In the genomic region with DNA sequence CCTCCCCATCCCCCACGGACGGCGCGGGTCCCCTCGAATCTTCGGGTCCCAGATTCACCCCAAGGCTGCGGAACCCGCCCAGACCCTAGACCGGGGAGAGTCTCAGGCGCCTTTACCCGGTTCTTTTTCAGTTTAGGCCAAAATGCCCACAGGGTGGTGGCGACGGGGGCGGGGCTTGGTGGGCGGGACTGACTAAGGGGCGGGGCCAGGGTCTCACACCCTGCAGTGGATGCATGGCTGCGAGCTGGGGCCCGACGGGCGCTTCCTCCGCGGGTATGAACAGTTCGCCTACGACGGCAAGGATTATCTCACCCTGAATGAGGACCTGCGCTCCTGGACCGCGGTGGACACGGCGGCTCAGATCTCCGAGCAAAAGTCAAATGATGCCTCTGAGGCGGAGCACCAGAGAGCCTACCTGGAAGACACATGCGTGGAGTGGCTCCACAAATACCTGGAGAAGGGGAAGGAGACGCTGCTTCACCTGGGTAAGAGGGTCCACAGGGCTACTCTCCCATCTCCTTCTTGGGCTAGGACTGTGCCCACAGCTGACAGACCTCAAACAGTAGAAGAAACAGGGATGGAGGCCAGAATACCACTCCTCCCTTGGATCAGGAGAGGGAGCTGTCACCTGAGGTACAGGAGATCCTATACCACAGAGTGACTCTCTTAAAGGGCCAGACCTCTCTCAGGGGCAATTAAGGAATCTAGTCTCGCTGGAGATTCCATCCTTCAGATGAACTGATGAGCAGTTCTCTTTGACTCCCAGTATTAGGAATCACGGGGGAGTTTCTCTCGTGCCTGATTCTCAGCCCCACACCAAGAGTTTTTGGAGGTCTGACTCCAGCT, we compare ENCODE assay signal across 8 cellular contexts. TPM values are rescaled to one million over a fixed set of nuclear protein-coding genes. Genes with fewer than 3 reads are reported as not detected.
A peak's percentile ranks its signal among the peaks of the same experiment; 100 is the strongest.
DNase-seq lines count a peak whose midpoint lies in the region; ATAC-seq and TF ChIP-seq lines count a peak whose summit lies in the region.

No MANE protein-coding gene starts in this region.

- intact Hi-C loops in esophagus squamous epithelium (cut with DNase I) = no loop called here
- intact Hi-C loops in natural killer cell (cut with micrococcal nuclease) = no loop called here

- H3K9me3 Mint-ChIP-seq in natural killer cell = no peaks in the 10 kb centered on the region

- H3K27me3 Mint-ChIP-seq in natural killer cell (ENCODE audit: low read depth in 2 of 2) = no peaks in the 10 kb centered on the region

- H4K20me1 ChIP-seq in OCI-LY1 (ENCODE audit: insufficient read depth, low read length) = no peaks in the 10 kb centered on the region

- H3F3A ChIP-seq in OCI-LY1 (ENCODE audit: insufficient read depth, low read length) = no peaks in the 10 kb centered on the region

- H3K27ac Mint-ChIP-seq in natural killer cell = peak overlapping the region; percentile 96 to 97

- WGBS in esophagus squamous epithelium, 2 donors = 13 to 63% methylated on average over 3 to 10 of the region's 37 CpGs

- H3K4me1 ChIP-seq in OCI-LY1 (ENCODE audit: insufficient read depth, low read length, severe bottlenecking) (peaks cover 17% of the 10 kb centered on the region), esophagus squamous epithelium (peaks cover 25 to 59% (median 37%) of the 10 kb centered on the region in 3 donors)

- H3K27ac ChIP-seq in OCI-LY1 (ENCODE audit: low read depth, low read length, poor library complexity, severe bottlenecking) (no peak overlapping the region), esophagus squamous epithelium (peak overlapping the region; percentile 95 to 100 (median 98))

- TF ChIP-seq CTCF in OCI-LY1 (IDR thresholded peaks at IDR 0.05; ENCODE audit: low read length) (peak; percentile 11; the same call in 1 of the 2 replicates), esophagus squamous epithelium (IDR thresholded peaks at IDR 0.05) (peak in 1 of 6 experiments; percentile 3), natural killer cell (IDR thresholded peaks at IDR 0.05) (no peak)

- no peak for TF ChIP-seq POLR2A in esophagus squamous epithelium (IDR thresholded peaks at IDR 0.05)

- H3K79me2 ChIP-seq in OCI-LY1 (ENCODE audit: insufficient read depth, low read length) = no peaks in the 10 kb centered on the region

- H3K9me2 ChIP-seq in OCI-LY1 (ENCODE audit: low read depth, low read length) = no peaks in the 10 kb centered on the region

- H3K4me3 ChIP-seq in OCI-LY1 (ENCODE audit: low read depth, low read length, poor library complexity, severe bottlenecking) = peak overlapping the region; percentile 61
- H3K4me3 ChIP-seq in esophagus squamous epithelium = peak overlapping the region; percentile 76 to 100 (median 88)

- DNase-seq in D341Med (ENCODE audit: low spot score) (peak; percentile 54), esophagus squamous epithelium (lab: John Stamatoyannopoulos, UW) (peak; percentile 48), natural killer cell (peak; percentile 71)
- peak; percentile 88 to 89 for DNase-seq in activated T-cell treated with anti-CD3 and anti-CD28 coated beads, Interleukin-2, amount 50 U/mL, for 48 hours
- peak; percentile 87 for DNase-seq in stimulated activated naive CD8-positive, alpha-beta T cell treated with anti-CD3 and anti-CD28 coated beads, Interleukin-15, Interleukin-2, amounts not matched to agents 100 U/mL and 50 U/mL, for 24 hours

- H3K4me3 Mint-ChIP-seq in natural killer cell = peak overlapping the region; percentile 97

- H3K4me1 Mint-ChIP-seq in natural killer cell = peaks cover 56 to 66% of the 10 kb centered on the region in 2 donors

- no peak overlapping the region for H2AFZ ChIP-seq in OCI-LY1 (ENCODE audit: low read length)

- peak overlapping the region; percentile 84 for H3K4me2 ChIP-seq in OCI-LY1 (ENCODE audit: low read length)

- no peaks in the 10 kb centered on the region for H3K9me3 ChIP-seq in OCI-LY1 (ENCODE audit: low read length)
- H3K9me3 ChIP-seq in esophagus squamous epithelium = no peaks in the 10 kb centered on the region

- H3K36me3 ChIP-seq in OCI-LY1 (ENCODE audit: insufficient read depth, low read length) (no peaks in the 10 kb centered on the region), esophagus squamous epithelium (peaks cover 26 to 44% (median 37%) of the 10 kb centered on the region in 3 donors)

- H3K36me3 Mint-ChIP-seq in natural killer cell = peaks cover 30% of the 10 kb centered on the region

- H3K9ac ChIP-seq in OCI-LY1 (ENCODE audit: low read length) = peak overlapping the region; percentile 54; the same call in 1 of the 2 replicates

- 0 out of 2 replicates have a peak, but pooled peaks cover 16% of the 10 kb centered on the region for H3K27me3 ChIP-seq in OCI-LY1 (ENCODE audit: insufficient read depth, low read length)
- H3K27me3 ChIP-seq in esophagus squamous epithelium = no peaks in the 10 kb centered on the region

- ATAC-seq in HG02642 (IDR thresholded peaks at IDR 0.05; ENCODE audit: poor library complexity, unreplicated experiment) (peak; percentile 42), natural killer cell (peak; percentile 57 to 74 (median 60)), HG03457 (IDR thresholded peaks at IDR 0.05; ENCODE audit: unreplicated experiment) (no peak)
- peak; percentile 38 for ATAC-seq in stimulated activated naive CD8-positive, alpha-beta T cell treated with anti-CD3 and anti-CD28 coated beads, Interleukin-15, Interleukin-2, amounts not matched to agents 100 U/mL and 50 U/mL, for 24 hours

RNA-seq across cellular contexts. Expression of a gene that starts 0.9 kb away (rescaled TPM):
- total RNA-seq in esophagus squamous epithelium = 100 to 1,000 TPM; 263 to 597 (median 356) TPM
- 1,000 to 10,000 TPM; 1,807 to 2,048 (median 1,904) TPM for total RNA-seq in natural killer cell
